ENCODE assay signal across 24 cellular contexts in the genomic region with DNA sequence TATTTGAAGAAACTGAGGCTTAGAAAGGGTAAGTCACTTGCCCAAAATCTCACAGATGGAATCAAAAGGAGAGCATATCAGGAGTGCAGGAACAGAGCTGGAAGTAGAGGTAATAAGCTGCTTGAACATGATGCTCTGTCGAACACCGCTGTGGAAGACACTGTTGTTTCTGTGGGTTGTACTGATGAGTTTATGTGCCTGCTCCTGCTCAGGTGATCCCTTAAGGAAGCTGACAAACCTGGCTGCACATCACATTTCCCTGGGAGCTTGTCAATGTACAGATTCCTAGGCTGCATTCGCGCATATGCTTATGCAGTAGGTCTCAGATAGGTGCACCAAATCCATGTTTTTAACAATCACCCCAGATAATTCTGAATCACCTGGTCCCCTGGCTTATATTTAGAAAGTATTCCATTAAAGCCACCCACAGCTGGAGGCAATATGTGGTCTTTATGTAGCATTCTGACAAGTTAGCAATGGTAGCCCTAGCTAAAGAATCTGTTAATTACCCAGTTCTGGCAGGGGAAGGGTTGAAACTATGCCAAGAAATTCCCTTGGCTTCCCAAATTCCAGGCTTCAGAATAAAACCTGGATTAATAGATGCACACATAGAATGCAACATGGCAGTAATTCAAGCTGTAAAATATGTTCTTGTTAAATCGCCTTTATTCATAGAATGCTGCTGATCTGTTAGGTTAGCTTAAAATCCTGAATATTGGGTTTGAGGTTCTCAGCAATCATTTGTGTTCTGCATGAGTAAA.
A peak's percentile ranks its signal among the peaks of the same experiment; 100 is the strongest.
DNase-seq lines count a peak whose midpoint lies in the region; ATAC-seq lines count a peak whose summit lies in the region.
"Had no signal": no experiment of that assay in that cellular context is flagged by ENCODE, and none has a peak within 500 bp of the region (broad histone marks: within the 10 kb centered on the region; RNA-seq: fewer than 3 reads in every experiment).

No MANE protein-coding gene starts in this region.

- ATAC-seq in HG03342 (IDR thresholded peaks at IDR 0.05; ENCODE audit: unreplicated experiment), result peak; percentile 7
- ATAC-seq in activated T-cell treated with anti-CD3 and anti-CD28 coated beads, Interleukin-2, amount 50 U/mL, for 4 hours, result no peak
- ATAC-seq: left lobe of liver; naive thymus-derived CD8-positive, alpha-beta T cell had no signal

- no peak overlapping the region for H3K4me3 Mint-ChIP-seq in activated T-cell treated with anti-CD3 and anti-CD28 coated beads, Interleukin-2, amount 50 U/mL, for 24 hours
- no peak overlapping the region for H3K4me3 Mint-ChIP-seq in activated T-cell treated with anti-CD3 and anti-CD28 coated beads, Interleukin-2, amount 50 U/mL, for 4 hours
- H3K4me3 Mint-ChIP-seq: CD4-positive, alpha-beta T cell; naive thymus-derived CD8-positive, alpha-beta T cell; stimulated activated naive CD8-positive, alpha-beta T cell treated with anti-CD3 and anti-CD28 coated beads, Interleukin-15, Interleukin-2, amounts not matched to agents 100 ng/mL and 50 ng/mL, for 24 hours had no signal

- peaks cover 24% of the 10 kb centered on the region for H3K27me3 Mint-ChIP-seq in activated T-cell treated with anti-CD3 and anti-CD28 coated beads, Interleukin-2, amount 50 U/mL, for 24 hours
- H3K27me3 Mint-ChIP-seq in activated T-cell treated with anti-CD3 and anti-CD28 coated beads, Interleukin-2, amount 50 U/mL, for 4 hours (ENCODE audit: low read depth), result peaks cover 26% of the 10 kb centered on the region

- DNase-seq in COR-L47 (lab: John Stamatoyannopoulos, UW) (peak; percentile 42), NCI-H526 (lab: John Stamatoyannopoulos, UW) (peak; percentile 46 to 64), astrocyte of the hippocampus (ENCODE audit: low read depth, low spot score) (peak; percentile 86), DMS114 treated with DMSO at 0.1 percent for 48 hours (lab: John Stamatoyannopoulos, UW; ENCODE audit: unreplicated experiment) (no peak), T1000 (lab: John Stamatoyannopoulos, UW) (no peak)
- DNase-seq in activated T-cell treated with anti-CD3 and anti-CD28 coated beads, Interleukin-2, amount 50 U/mL, for 24 hours, result no peak
- no peak for DNase-seq in activated T-cell treated with anti-CD3 and anti-CD28 coated beads, Interleukin-2, amount 50 U/mL, for 4 hours
- DNase-seq: activated CD4-positive, alpha-beta T cell treated with anti-CD3 and anti-CD28 coated beads, Interleukin-2, amount 50 U/mL, for 48 hours; activated CD4-positive, CD25-positive, alpha-beta regulatory T cell; activated effector memory CD4-positive, alpha-beta T cell treated with anti-CD3 and anti-CD28 coated beads, Interleukin-2, amount 50 U/mL, for 16 hours; adrenal gland; CD4-positive, alpha-beta T cell; GM23248; IMR-90; naive thymus-derived CD8-positive, alpha-beta T cell; NCI-H2029 treated with DMSO at 0.1 percent for 48 hours; NCI-H510A treated with DMSO at 0.1 percent for 48 hours; spleen; stimulated activated CD4-positive, alpha-beta T cell treated with anti-CD3 and anti-CD28 coated beads, Interleukin-4, amount 100 ng/mL, for 24 hours; T-helper 9 cell; thyroid gland had no signal

- H3K9me3 Mint-ChIP-seq in activated T-cell treated with anti-CD3 and anti-CD28 coated beads, Interleukin-2, amount 50 U/mL, for 24 hours, result no peaks in the 10 kb centered on the region
- no peaks in the 10 kb centered on the region for H3K9me3 Mint-ChIP-seq in activated T-cell treated with anti-CD3 and anti-CD28 coated beads, Interleukin-2, amount 50 U/mL, for 4 hours
- H3K9me3 Mint-ChIP-seq: CD4-positive, alpha-beta T cell; stimulated activated naive CD8-positive, alpha-beta T cell treated with anti-CD3 and anti-CD28 coated beads, Interleukin-15, Interleukin-2, amounts not matched to agents 100 ng/mL and 50 ng/mL, for 24 hours had no signal

- peaks cover 1% of the 10 kb centered on the region for H3K4me1 Mint-ChIP-seq in activated T-cell treated with anti-CD3 and anti-CD28 coated beads, Interleukin-2, amount 50 U/mL, for 24 hours (ENCODE audit: low read depth)
- H3K4me1 Mint-ChIP-seq in activated T-cell treated with anti-CD3 and anti-CD28 coated beads, Interleukin-2, amount 50 U/mL, for 4 hours (ENCODE audit: low read depth), result no peaks in the 10 kb centered on the region

- H3K36me3 Mint-ChIP-seq in activated T-cell treated with anti-CD3 and anti-CD28 coated beads, Interleukin-2, amount 50 U/mL, for 24 hours (ENCODE audit: low read depth), result no peaks in the 10 kb centered on the region
- no peaks in the 10 kb centered on the region for H3K36me3 Mint-ChIP-seq in activated T-cell treated with anti-CD3 and anti-CD28 coated beads, Interleukin-2, amount 50 U/mL, for 4 hours (ENCODE audit: insufficient read depth)
- H3K36me3 Mint-ChIP-seq: naive thymus-derived CD8-positive, alpha-beta T cell had no signal

- H3K27ac Mint-ChIP-seq in activated T-cell treated with anti-CD3 and anti-CD28 coated beads, Interleukin-2, amount 50 U/mL, for 24 hours, result no peak overlapping the region
- H3K27ac Mint-ChIP-seq: CD4-positive, alpha-beta T cell; stimulated activated naive CD8-positive, alpha-beta T cell treated with anti-CD3 and anti-CD28 coated beads, Interleukin-15, Interleukin-2, amounts not matched to agents 100 ng/mL and 50 ng/mL, for 24 hours had no signal

Comparison
In these comparisons a context has a peak if more than half of its experiments do, and no peak if none do; other contexts are left out.
1. DNase-seq: peak in COR-L47 (single experiment), NCI-H526 (2 of 2) and astrocyte of the hippocampus (single experiment); none in activated T-cell treated with anti-CD3 and anti-CD28 coated beads, Interleukin-2, amount 50 U/mL, for 24 hours (single experiment), activated T-cell treated with anti-CD3 and anti-CD28 coated beads, Interleukin-2, amount 50 U/mL, for 4 hours (single experiment), DMS114 treated with DMSO at 0.1 percent for 48 hours (single experiment) and T1000 (single experiment).